Comparison of ENCODE assay signal across 18 cellular contexts in genomic region chr6:37482356-37483292, GRCh38. TPM values are rescaled to one million over a fixed set of nuclear protein-coding genes. Genes with fewer than 3 reads are reported as not detected.
DNase-seq lines count a peak whose midpoint lies in the region; ATAC-seq, FAIRE-seq and TF ChIP-seq lines count a peak whose summit lies in the region.
"Had no signal": no experiment of that assay in that cellular context is flagged by ENCODE, and none has a peak within 500 bp of the region (broad histone marks: within the 10 kb centered on the region; RNA-seq: fewer than 3 reads in every experiment).

No MANE protein-coding gene starts in this region.

- TF ChIP-seq CTCF in D721Med (IDR thresholded peaks at IDR 0.05; ENCODE audit: insufficient read depth, missing control alignments): no peak
- no peak for TF ChIP-seq CTCF in RWPE2 (IDR thresholded peaks at IDR 0.05; ENCODE audit: poor library complexity, severe bottlenecking)
- TF ChIP-seq CTCF in vagina (IDR thresholded peaks at IDR 0.05): no peak

- FAIRE-seq in D721Med (lab: Jason Lieb, UNC): no peak
- FAIRE-seq: pancreas, small intestine had no signal

- intact Hi-C loops in vagina (cut with DNase I): no loop called here

- no peak overlapping the region for H3K4me3 ChIP-seq in CD4-positive, CD25-positive, alpha-beta regulatory T cell (ENCODE audit: low read depth, low read length)
- H3K4me3 ChIP-seq in RWPE2 (ENCODE audit: severe bottlenecking) (no peak overlapping the region), vagina (no peak overlapping the region)
- H3K4me3 ChIP-seq: pancreas had no signal

- H3K4me3 Mint-ChIP-seq in CD4-positive, CD25-positive, alpha-beta regulatory T cell: no peak overlapping the region
- H3K4me3 Mint-ChIP-seq in naive B cell: peak overlapping the region in 1 of 8 donors; percentile 25
- H3K4me3 Mint-ChIP-seq: HFFc6; immature natural killer cell; T-helper 1 cell treated with Interleukin-12 subunit alpha and Interleukin-12 subunit beta and Interleukin-4 antibody, amounts not matched to agents 30 μg/mL and 1 μg/mL, for 36 hours had no signal

- TF ChIP-seq POLR2A in vagina (IDR thresholded peaks at IDR 0.05): no peak

- no peaks in the 10 kb centered on the region for H3K27me3 Mint-ChIP-seq in CD4-positive, CD25-positive, alpha-beta regulatory T cell
- H3K27me3 Mint-ChIP-seq in naive B cell: no peaks in the 10 kb centered on the region

- H3K27me3 ChIP-seq in CD4-positive, CD25-positive, alpha-beta regulatory T cell (ENCODE audit: control insufficient read depth, insufficient read depth, low read length): no peaks in the 10 kb centered on the region
- H3K27me3 ChIP-seq in RWPE2 (ENCODE audit: insufficient read depth, poor library complexity, severe bottlenecking) (no peaks in the 10 kb centered on the region), vagina (no peaks in the 10 kb centered on the region)
- H3K27me3 ChIP-seq: pancreas had no signal

- peaks cover 0 to 24% (median 10%) of the 10 kb centered on the region in 4 donors for H3K4me1 Mint-ChIP-seq in CD4-positive, CD25-positive, alpha-beta regulatory T cell
- no peaks in the 10 kb centered on the region for H3K4me1 Mint-ChIP-seq in naive B cell
- H3K4me1 Mint-ChIP-seq: immature natural killer cell had no signal

- no peak for DNase-seq in CD4-positive, CD25-positive, alpha-beta regulatory T cell
- peak; percentile 68 for DNase-seq in D721Med (ENCODE audit: insufficient read length, low spot score)
- DNase-seq in RWPE2 (ENCODE audit: low spot score): peak; percentile 29
- DNase-seq in naive B cell: no peak
- no peak for DNase-seq in AML-193 (lab: John Stamatoyannopoulos, UW)
- DNase-seq in mucosa of gallbladder (ENCODE audit: low spot score): no peak
- no peak for DNase-seq in vagina (ENCODE audit: extremely low spot score in 2 of 2)
- DNase-seq: activated CD4-positive, alpha-beta T cell treated with anti-CD3 and anti-CD28 coated beads for 1 hour; HFFc6; immature natural killer cell; IMR-90; NCI-H1048; NCI-H510A treated with DMSO at 0.1 percent for 48 hours; pancreas; small intestine; stimulated activated naive CD4-positive, alpha-beta T cell treated with Interleukin-2 at 50 U/mL for 16 hours had no signal

- no peaks in the 10 kb centered on the region for H3K9me3 ChIP-seq in CD4-positive, CD25-positive, alpha-beta regulatory T cell (ENCODE audit: control insufficient read depth in 2 of 2, low read length in 2 of 2)
- no peaks in the 10 kb centered on the region for H3K9me3 ChIP-seq in RWPE2 (ENCODE audit: severe bottlenecking)
- H3K9me3 ChIP-seq in vagina: no peaks in the 10 kb centered on the region
- H3K9me3 ChIP-seq: pancreas had no signal

- no peak for ATAC-seq in CD4-positive, CD25-positive, alpha-beta regulatory T cell (ENCODE audit: low read depth in 2 of 2)
- no peak for ATAC-seq in RWPE2 (ENCODE audit: low read depth)
- no peak for ATAC-seq in naive B cell (ENCODE audit: low read depth in 2 of 2)
- ATAC-seq: pancreas had no signal

- peaks cover 16% of the 10 kb centered on the region for H3K36me3 Mint-ChIP-seq in CD4-positive, CD25-positive, alpha-beta regulatory T cell
- peaks cover 8 to 11% of the 10 kb centered on the region in 2 donors for H3K36me3 Mint-ChIP-seq in naive B cell

- no peak overlapping the region for H3K27ac ChIP-seq in CD4-positive, CD25-positive, alpha-beta regulatory T cell (ENCODE audit: insufficient read depth, low read length, poor library complexity, severe bottlenecking)
- H3K27ac ChIP-seq in RWPE2 (ENCODE audit: poor library complexity, severe bottlenecking) (no peak overlapping the region), vagina (no peak overlapping the region)
- H3K27ac ChIP-seq: C4-2B, pancreas had no signal

- H3K36me3 ChIP-seq in CD4-positive, CD25-positive, alpha-beta regulatory T cell (ENCODE audit: control insufficient read depth, insufficient read depth, low read length): peaks cover 64% of the 10 kb centered on the region
- H3K36me3 ChIP-seq in RWPE2 (ENCODE audit: low read depth): peaks cover 33% of the 10 kb centered on the region
- peaks cover 0 to 24% of the 10 kb centered on the region in 2 donors for H3K36me3 ChIP-seq in vagina

- H3K4me1 ChIP-seq in CD4-positive, CD25-positive, alpha-beta regulatory T cell (ENCODE audit: control insufficient read depth, insufficient read depth, low read length, poor library complexity, severe bottlenecking): peaks cover 1% of the 10 kb centered on the region
- no peaks in the 10 kb centered on the region for H3K4me1 ChIP-seq in RWPE2 (ENCODE audit: insufficient read depth, poor library complexity, severe bottlenecking)
- peaks cover 9% of the 10 kb centered on the region for H3K4me1 ChIP-seq in vagina
- H3K4me1 ChIP-seq: pancreas had no signal

- no peaks in the 10 kb centered on the region for H3K9me3 Mint-ChIP-seq in CD4-positive, CD25-positive, alpha-beta regulatory T cell
- no peaks in the 10 kb centered on the region for H3K9me3 Mint-ChIP-seq in naive B cell
- H3K9me3 Mint-ChIP-seq: HFFc6; immature natural killer cell; T-helper 1 cell treated with Interleukin-12 subunit alpha and Interleukin-12 subunit beta and Interleukin-4 antibody, amounts not matched to agents 30 μg/mL and 1 μg/mL, for 36 hours had no signal

- peak overlapping the region; percentile 73 to 81 (median 79) for H3K27ac Mint-ChIP-seq in CD4-positive, CD25-positive, alpha-beta regulatory T cell
- H3K27ac Mint-ChIP-seq in naive B cell: peak overlapping the region in 5 of 6 donors; percentile 36 to 82 (median 54)
- H3K27ac Mint-ChIP-seq: HFFc6; T-helper 1 cell treated with Interleukin-12 subunit alpha and Interleukin-12 subunit beta and Interleukin-4 antibody, amounts not matched to agents 30 μg/mL and 1 μg/mL, for 36 hours had no signal

RNA-seq across cellular contexts. Expression of gene CCDC167, which starts 17.1 kb away (rescaled TPM):
- 43.6 TPM for total RNA-seq in CD4-positive, CD25-positive, alpha-beta regulatory T cell
- polyA plus RNA-seq in CD4-positive, CD25-positive, alpha-beta regulatory T cell: 100 to 1,000 TPM; 172 to 274 (median 229) TPM
- polyA plus RNA-seq in naive B cell (ENCODE audit: low read depth in 6 of 6): 10 to 100 TPM; 35.2 to 61.3 (median 52.4) TPM
- total RNA-seq in mucosa of gallbladder: 12.9 TPM
- 34.6 TPM for total RNA-seq in vagina

RNA-seq across cellular contexts. Expression of gene CMTR1, which starts 49.6 kb away (rescaled TPM):
- total RNA-seq in CD4-positive, CD25-positive, alpha-beta regulatory T cell: 91.2 TPM
- 10 to 100 TPM; 27.8 to 31.2 (median 29.1) TPM for polyA plus RNA-seq in CD4-positive, CD25-positive, alpha-beta regulatory T cell
- 10 to 100 TPM; 27.2 to 32.1 (median 28.9) TPM for polyA plus RNA-seq in naive B cell (ENCODE audit: low read depth in 6 of 6)
- total RNA-seq in mucosa of gallbladder (33.6 TPM), vagina (24.3 TPM)

Comparison
In these comparisons a context has a peak if more than half of its experiments do, and no peak if none do; other contexts are left out.
1. DNase-seq: peak in D721Med (single experiment) and RWPE2 (single experiment); none in CD4-positive, CD25-positive, alpha-beta regulatory T cell (0 of 3), naive B cell (single experiment), AML-193 (0 of 2), mucosa of gallbladder (single experiment) and vagina (0 of 2).